9 cellular contexts compared by ENCODE assay signal in genomic region chr6:1603708-1604346, GRCh38. TPM values are rescaled to one million over a fixed set of nuclear protein-coding genes. Genes with fewer than 3 reads are reported as not detected.
DNase-seq lines count a peak whose midpoint lies in the region; ATAC-seq and TF ChIP-seq lines count a peak whose summit lies in the region.
"Had no signal": no experiment of that assay in that cellular context is flagged by ENCODE, and none has a peak within 500 bp of the region (broad histone marks: within the 10 kb centered on the region; RNA-seq: fewer than 3 reads in every experiment).

No MANE protein-coding gene starts in this region.

- BruUV-seq in Caco-2 (replicated peaks; lab: Mats Ljungman, UMichigan): no TSS peak
- no TSS peak for BruUV-seq in PC-3 (replicated peaks; lab: Mats Ljungman, UMichigan)

- no peaks in the 10 kb centered on the region for H3K79me2 ChIP-seq in PC-3 (ENCODE audit: low read length)
- H3K79me2 ChIP-seq in fibroblast of lung (ENCODE audit: control insufficient read depth, insufficient read depth, low read length): no peaks in the 10 kb centered on the region
- no peaks in the 10 kb centered on the region for H3K79me2 ChIP-seq in parathyroid adenoma

- H2AFZ ChIP-seq in PC-3 (ENCODE audit: low read length): peak overlapping the region; percentile 99
- no peak overlapping the region for H2AFZ ChIP-seq in fibroblast of lung (ENCODE audit: low read length)
- H2AFZ ChIP-seq in parathyroid adenoma: no peak overlapping the region

- intact Hi-C loops in Caco-2 (cut with micrococcal nuclease; ENCODE audit: unreplicated experiment): loop anchor here (1.0 to 10.0 kb wide), 4 partner anchors 191 to 1031 kb away; no protein-coding TSS in a partner anchor
- intact Hi-C loops in PC-3 (cut with micrococcal nuclease): loop anchor here (1.0 to 2.0 kb wide), 2 partner anchors 500 to 593 kb away; no protein-coding TSS in a partner anchor

- H3K4me1 ChIP-seq in Caco-2: no peaks in the 10 kb centered on the region
- H3K4me1 ChIP-seq in PC-3 (ENCODE audit: insufficient read depth, low read length): peaks cover 9% of the 10 kb centered on the region; the same call in 1 of the 2 replicates
- H3K4me1 ChIP-seq in fibroblast of lung (ENCODE audit: control insufficient read depth, extremely low read depth, insufficient read depth, low read length): peaks cover 4% of the 10 kb centered on the region
- H3K4me1 ChIP-seq in parathyroid adenoma: no peaks in the 10 kb centered on the region

- H3K4me2 ChIP-seq in PC-3 (ENCODE audit: low read length) (peak overlapping the region; percentile 99), fibroblast of lung (ENCODE audit: extremely low read depth, insufficient read depth, low read length) (peak overlapping the region; percentile 62), parathyroid adenoma (ENCODE audit: low read length) (peak overlapping the region; percentile 41)

- no peaks in the 10 kb centered on the region for H3F3A ChIP-seq in PC-3 (ENCODE audit: low read length, unreplicated experiment)

- H3K27ac ChIP-seq in PC-3 (ENCODE audit: low read length): no peak overlapping the region
- H3K27ac ChIP-seq in fibroblast of lung (ENCODE audit: insufficient read depth, low read length): no peak overlapping the region
- H3K27ac ChIP-seq in parathyroid adenoma: no peak overlapping the region
- H3K27ac ChIP-seq: uterus had no signal

- H3K4me3 Mint-ChIP-seq in Caco-2 (ENCODE audit: unreplicated experiment): peak overlapping the region; percentile 64

- DNase-seq in Caco-2 (no peak), PC-3 (peak; percentile 33), fibroblast of lung (ENCODE audit: low read depth in 2 of 2) (no peak), hippocampal formation (lab: John Stamatoyannopoulos, UW) (no peak)
- DNase-seq in stimulated activated CD4-positive, alpha-beta T cell treated with anti-CD3 and anti-CD28 coated beads, Interleukin-15, amount 100 ng/mL, for 24 hours: no peak

- H3K4me3 ChIP-seq in Caco-2 (ENCODE audit: low read depth, low read length): peak overlapping the region; percentile 46
- H3K4me3 ChIP-seq in PC-3 (ENCODE audit: low read length): peak overlapping the region; percentile 76
- peak overlapping the region in 1 of 4 experiments; percentile 46 for H3K4me3 ChIP-seq in fibroblast of lung (replicated peaks in 1 of 4; ENCODE audit: control extremely low read depth in 1 of 4, insufficient read depth in 1 of 4, low read depth in 3 of 4, low read length in 4 of 4)
- H3K4me3 ChIP-seq in parathyroid adenoma (ENCODE audit: low read depth, low read length): no peak overlapping the region

- TF ChIP-seq CTCF in Caco-2 (IDR thresholded peaks at IDR 0.05; ENCODE audit: insufficient read depth in 1 of 2, low read depth in 1 of 2, low read length in 1 of 2, severe bottlenecking in 1 of 2, unreplicated experiment in 1 of 2) (no peak), PC-3 (conservative IDR thresholded peaks at IDR 0.05; ENCODE audit: low read depth, low read length) (no peak), fibroblast of lung (conservative IDR thresholded peaks at IDR 0.05 in 1 of 2, IDR thresholded peaks at IDR 0.05 in 1 of 2; ENCODE audit: low read depth in 1 of 2, low read length in 2 of 2) (no peak), parathyroid adenoma (IDR thresholded peaks at IDR 0.05) (no peak)

- H3K9me3 ChIP-seq in Caco-2: no peaks in the 10 kb centered on the region
- H3K9me3 ChIP-seq in PC-3 (ENCODE audit: low read length): no peaks in the 10 kb centered on the region
- no peaks in the 10 kb centered on the region for H3K9me3 ChIP-seq in fibroblast of lung (ENCODE audit: control insufficient read depth, insufficient read depth, low read depth, low read length)
- H3K9me3 ChIP-seq in parathyroid adenoma (ENCODE audit: control insufficient read depth, low read length): no peaks in the 10 kb centered on the region
- H3K9me3 ChIP-seq: uterus had no signal

- no peaks in the 10 kb centered on the region for H3K4me1 Mint-ChIP-seq in Caco-2 (ENCODE audit: low read depth, unreplicated experiment)

- H3K36me3 ChIP-seq in Caco-2 (ENCODE audit: control insufficient read depth, insufficient read depth, low read length) (no peaks in the 10 kb centered on the region), PC-3 (ENCODE audit: low read depth, low read length) (no peaks in the 10 kb centered on the region), fibroblast of lung (ENCODE audit: control insufficient read depth, insufficient read depth, low read length) (no peaks in the 10 kb centered on the region), parathyroid adenoma (ENCODE audit: control insufficient read depth, insufficient read depth, low read length) (no peaks in the 10 kb centered on the region)
- H3K36me3 ChIP-seq: uterus had no signal

- CTCF ChIA-PET in Caco-2 (lab: Charles Lee): no interaction called here
- CTCF ChIA-PET in PC-3 (lab: Charles Lee): no interaction called here

- H3K27ac Mint-ChIP-seq in Caco-2 (ENCODE audit: unreplicated experiment): no peak overlapping the region

- H3K9me2 ChIP-seq in PC-3 (replicated peaks; ENCODE audit: low read length): no peaks in the 10 kb centered on the region

- H3K36me3 Mint-ChIP-seq in Caco-2 (ENCODE audit: insufficient read depth, unreplicated experiment): peaks cover 7% of the 10 kb centered on the region

- no peaks in the 10 kb centered on the region for H3K9me3 Mint-ChIP-seq in Caco-2 (ENCODE audit: unreplicated experiment)

- peaks cover 2% of the 10 kb centered on the region for H3K27me3 Mint-ChIP-seq in Caco-2 (ENCODE audit: insufficient read depth, unreplicated experiment)

- H3K27me3 ChIP-seq in Caco-2 (replicated peaks; ENCODE audit: control insufficient read depth, insufficient read depth, low read length): no peaks in the 10 kb centered on the region
- H3K27me3 ChIP-seq in PC-3 (ENCODE audit: low read length): no peaks in the 10 kb centered on the region
- H3K27me3 ChIP-seq in fibroblast of lung (ENCODE audit: control insufficient read depth, insufficient read depth, low read length): peaks cover 70% of the 10 kb centered on the region
- H3K27me3 ChIP-seq in parathyroid adenoma (ENCODE audit: control insufficient read depth, insufficient read depth, low read length): peaks cover 23% of the 10 kb centered on the region

- H4K20me1 ChIP-seq in PC-3 (ENCODE audit: low read length) (no peaks in the 10 kb centered on the region), fibroblast of lung (ENCODE audit: control insufficient read depth, extremely low read depth, insufficient read depth, low read length) (no peaks in the 10 kb centered on the region)

- POLR2A ChIA-PET in Caco-2 (lab: Charles Lee): no interaction called here
- POLR2A ChIA-PET in PC-3 (lab: Charles Lee; ENCODE audit: unreplicated experiment): no interaction called here

- H3K9ac ChIP-seq in PC-3 (ENCODE audit: low read length) (peak overlapping the region; percentile 79), fibroblast of lung (ENCODE audit: insufficient read depth, low read length) (no peak overlapping the region), parathyroid adenoma (no peak overlapping the region)

- ATAC-seq in PC-3: peak; percentile 51
- ATAC-seq in HG03469 (IDR thresholded peaks at IDR 0.05; ENCODE audit: unreplicated experiment): no peak
- no peak for ATAC-seq in GM18867 (IDR thresholded peaks at IDR 0.05; ENCODE audit: unreplicated experiment)

RNA-seq across cellular contexts. Expression of gene FOXC1, which starts 5.9 kb away (rescaled TPM):
- total RNA-seq in Caco-2 (2022) (6.8 and 7.1 TPM in 2 replicates), PC-3 (2014; rRNA removed) (7.3 and 12.0 TPM in 2 replicates), fibroblast of lung (0.66 and 0.77 TPM in 2 replicates)
- 2.3 TPM in 2 replicates for polyA plus RNA-seq in fibroblast of lung
- 2.4 and 2.6 TPM in 2 replicates for polyA plus RNA-seq in fibroblast of lung (2012)
- 0.52 and 1.1 TPM in 2 replicates for polyA minus RNA-seq in fibroblast of lung (ENCODE audit: low replicate concordance)

Comparison
In these comparisons a context has a peak if more than half of its experiments do, and no peak if none do; other contexts are left out.
1. H3K4me2 ChIP-seq: peak in every context shown above with its lines; median percentile 99 in PC-3; 62 in fibroblast of lung; 41 in parathyroid adenoma.